In the genomic region with DNA sequence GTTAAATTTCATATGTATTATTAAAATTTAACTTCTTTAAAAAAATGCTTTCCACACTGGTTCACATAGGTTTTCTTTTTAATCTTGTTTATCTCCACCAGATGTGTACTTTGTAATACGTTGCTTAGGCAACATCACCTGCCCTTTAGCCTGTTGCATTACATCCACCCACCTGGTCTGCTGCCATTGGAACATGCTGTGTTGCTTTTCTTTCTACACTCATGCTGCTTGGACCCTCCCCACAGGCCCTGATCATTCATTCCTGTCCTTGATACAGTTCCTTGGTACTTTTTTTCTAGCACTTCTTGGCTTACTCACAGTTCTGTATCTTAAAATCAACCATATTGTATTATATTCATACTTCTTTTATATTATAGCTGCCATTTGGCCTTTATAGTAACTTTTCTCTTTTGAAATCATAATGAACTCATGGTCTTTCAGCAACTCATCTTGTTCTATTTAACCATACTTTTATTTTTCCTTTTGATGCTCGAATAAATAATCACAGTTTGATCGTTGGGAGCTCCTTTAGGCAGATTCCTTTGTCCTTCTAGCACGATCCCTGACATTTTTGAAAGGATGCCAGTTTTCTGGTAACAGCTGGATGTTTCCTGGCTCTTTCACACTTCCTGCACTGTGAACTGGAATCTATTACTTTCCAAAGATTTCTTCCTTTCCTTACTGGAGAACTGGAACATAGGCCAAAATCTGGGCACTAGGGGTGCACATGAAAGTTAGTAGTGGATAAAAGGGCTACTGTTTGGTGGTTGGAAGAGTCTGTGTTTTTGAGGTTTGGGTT, we compare ENCODE assay signal across 8 cellular contexts.
DNase-seq lines count a peak whose midpoint lies in the region; ATAC-seq and TF ChIP-seq lines count a peak whose summit lies in the region.

No MANE protein-coding gene starts in this region.

- H3K4me1 ChIP-seq in stomach, result peaks cover 28 to 97% (median 53%) of the 10 kb centered on the region in 4 donors

- H3K27me3 ChIP-seq in stomach, result no peaks in the 10 kb centered on the region

- intact Hi-C loops in left ventricle myocardium superior (cut with micrococcal nuclease), result no loop called here
- intact Hi-C loops in stomach (cut with DNase I; ENCODE audit: low total_unique reads), result no loop called here

- no peak for TF ChIP-seq EP300 in stomach (IDR thresholded peaks at IDR 0.05)

- no peak overlapping the region for H3K4me3 ChIP-seq in stomach

- no peak for TF ChIP-seq POLR2A in stomach (IDR thresholded peaks at IDR 0.05)

- no peaks in the 10 kb centered on the region for H3K9me3 ChIP-seq in stomach

- 13 to 26% (median 17%) methylated on average over 4 of the region's 4 CpGs for WGBS in stomach, 5 donors

- H3K36me3 ChIP-seq in stomach, result no peaks in the 10 kb centered on the region

- ATAC-seq in left ventricle myocardium superior, result peak; percentile 74
- ATAC-seq in esophagus mucosa, result no peak
- ATAC-seq in GM18909 (IDR thresholded peaks at IDR 0.05; ENCODE audit: poor library complexity, unreplicated experiment), result no peak

- TF ChIP-seq CTCF in stomach (IDR thresholded peaks at IDR 0.05), result no peak

- peak overlapping the region; percentile 49 to 82 (median 78) for H3K27ac ChIP-seq in stomach

- peak; percentile 82 for DNase-seq in HCEC 1CT
- DNase-seq in SW480 (ENCODE audit: low spot score), result peak; percentile 46
- DNase-seq in left ventricle myocardium superior, result no peak
- DNase-seq in stomach, result peak; percentile 85
- DNase-seq in stimulated activated naive CD4-positive, alpha-beta T cell (lab: John Stamatoyannopoulos, UW), result no peak
- DNase-seq in ecto neural progenitor cell (ENCODE audit: low spot score), result no peak

Comparison
In these comparisons a context has a peak if more than half of its experiments do, and no peak if none do; other contexts are left out.
1. DNase-seq: peak in HCEC 1CT (single experiment), SW480 (single experiment) and stomach (single experiment); none in left ventricle myocardium superior (single experiment), stimulated activated naive CD4-positive, alpha-beta T cell (0 of 6) and ecto neural progenitor cell (single experiment).